Comparison of ENCODE assay signal across 16 cellular contexts in the genomic region with DNA sequence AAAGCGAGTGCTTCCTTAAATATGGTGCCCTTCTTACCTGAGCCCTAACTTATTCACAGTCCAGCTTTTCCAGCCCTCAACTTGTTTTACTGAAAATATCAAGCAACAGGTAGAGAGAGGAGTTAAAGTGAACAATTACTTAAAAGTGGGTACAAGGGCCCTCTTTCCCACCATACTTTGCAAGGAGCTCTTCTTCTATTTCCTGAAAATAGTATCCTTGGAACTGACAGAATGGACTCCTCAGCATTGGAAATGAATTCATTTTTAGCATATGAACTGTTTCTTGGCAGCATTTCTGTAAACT.
DNase-seq lines count a peak whose midpoint lies in the region; ATAC-seq and TF ChIP-seq lines count a peak whose summit lies in the region.
"Had no signal": no experiment of that assay in that cellular context is flagged by ENCODE, and none has a peak within 500 bp of the region (broad histone marks: within the 10 kb centered on the region; RNA-seq: fewer than 3 reads in every experiment).

No MANE protein-coding gene starts in this region.

- peak; percentile 0 for ATAC-seq in PC-3
- no peak for ATAC-seq in effector memory CD8-positive, alpha-beta T cell (replicated peaks)
- ATAC-seq in HG02973 (IDR thresholded peaks at IDR 0.05; ENCODE audit: unreplicated experiment): no peak
- ATAC-seq: CD8-positive, alpha-beta T cell; GM23338 had no signal

- POLR2A ChIA-PET in PC-3 (lab: Charles Lee; ENCODE audit: unreplicated experiment): no interaction called here

- no peak overlapping the region for H3K23ac ChIP-seq in neuronal stem cell (ENCODE audit: low read depth, low read length, poor library complexity)

- no peak overlapping the region for H2BK120ac ChIP-seq in neuronal stem cell (ENCODE audit: low read depth, low read length)

- H3K27ac Mint-ChIP-seq in effector memory CD8-positive, alpha-beta T cell: peak overlapping the region; percentile 9 to 59
- H3K27ac Mint-ChIP-seq: CD8-positive, alpha-beta T cell; GM23338 had no signal

- no peaks in the 10 kb centered on the region for H4K20me1 ChIP-seq in BLaER1 treated with 17β-estradiol and CSF1 and Interleukin-3, amounts not matched to agents 10 nM and 100 nM
- H4K20me1 ChIP-seq in PC-3 (ENCODE audit: low read length): no peaks in the 10 kb centered on the region
- no peaks in the 10 kb centered on the region for H4K20me1 ChIP-seq in osteoblast (ENCODE audit: insufficient read depth, low read length)
- H4K20me1 ChIP-seq: BLaER1 had no signal

- H3K4me3 ChIP-seq in BLaER1 treated with 17β-estradiol and CSF1 and Interleukin-3, amounts not matched to agents 10 nM and 100 nM: no peak overlapping the region
- H3K4me3 ChIP-seq in PC-3 (ENCODE audit: low read length): peak overlapping the region; percentile 12; the same call in 1 of the 2 replicates
- no peak overlapping the region for H3K4me3 ChIP-seq in osteoblast (ENCODE audit: insufficient read depth, low read length)
- H3K4me3 ChIP-seq in neuronal stem cell (ENCODE audit: low read length in 2 of 2): no peak overlapping the region
- H3K4me3 ChIP-seq: BLaER1, GM23338 had no signal

- CTCF ChIA-PET in PC-3 (lab: Charles Lee): interaction anchor here (0.8 kb wide), 1 partner anchor 20 kb away, joined by 4 read pairs; no protein-coding TSS in a partner anchor

- intact Hi-C loops in PC-3 (cut with micrococcal nuclease): loop anchor here (1.0 to 10.0 kb wide), 7 partner anchors 29 to 419 kb away; no protein-coding TSS in a partner anchor

- peak overlapping the region in 6 of 11 experiments; percentile 57 to 82 (median 74); a peak in 11 of 22 replicates for H3K4me2 ChIP-seq in BLaER1 treated with 17β-estradiol and CSF1 and Interleukin-3, amounts not matched to agents 10 nM and 100 nM
- H3K4me2 ChIP-seq in PC-3 (ENCODE audit: low read length): peak overlapping the region; percentile 88
- peak overlapping the region; percentile 2 for H3K4me2 ChIP-seq in osteoblast (ENCODE audit: insufficient read depth, low read length)
- H3K4me2 ChIP-seq in neuronal stem cell (ENCODE audit: insufficient read depth, low read length, poor library complexity, severe bottlenecking): no peak overlapping the region
- H3K4me2 ChIP-seq: GM23338 had no signal

- DNase-seq in PC-3 (no peak), osteoblast (ENCODE audit: insufficient read length, low spot score, missing footprints) (no peak), OCI-M1 (lab: John Stamatoyannopoulos, UW) (no peak), neuronal stem cell (ENCODE audit: low spot score) (no peak), NCI-H128 (lab: John Stamatoyannopoulos, UW; ENCODE audit: unreplicated experiment) (no peak)
- no peak for DNase-seq in effector memory CD8-positive, alpha-beta T cell
- DNase-seq: CD8-positive, alpha-beta T cell; HCEC 1CT; NCI-H1105 treated with DMSO at 0.1 percent for 48 hours; NCI-H1694 treated with DMSO at 0.1 percent for 48 hours; NCI-H2227 treated with DMSO at 0.1 percent for 48 hours; NCI-H510A treated with DMSO at 0.1 percent for 48 hours had no signal

- H3K14ac ChIP-seq in neuronal stem cell (ENCODE audit: low read length): no peak overlapping the region

- H2AK5ac ChIP-seq in neuronal stem cell (ENCODE audit: low read depth, low read length): no peak overlapping the region

- H3K9ac ChIP-seq in BLaER1 treated with 17β-estradiol and CSF1 and Interleukin-3, amounts not matched to agents 10 nM and 100 nM: peak overlapping the region in 1 of 11 experiments; percentile 56; a peak in 1 of 22 replicates
- H3K9ac ChIP-seq in PC-3 (ENCODE audit: low read length): peak overlapping the region; percentile 52
- H3K9ac ChIP-seq in neuronal stem cell (ENCODE audit: low read depth, low read length, poor library complexity): no peak overlapping the region
- H3K9ac ChIP-seq: BLaER1 had no signal

- H3K9me3 Mint-ChIP-seq in effector memory CD8-positive, alpha-beta T cell: no peaks in the 10 kb centered on the region
- H3K9me3 Mint-ChIP-seq: CD8-positive, alpha-beta T cell; GM23338 had no signal

- peaks cover 0 to 16% of the 10 kb centered on the region in 2 donors for H3K27me3 Mint-ChIP-seq in effector memory CD8-positive, alpha-beta T cell

- H3K18ac ChIP-seq in neuronal stem cell (ENCODE audit: low read length): no peak overlapping the region

- no peak for TF ChIP-seq CTCF in PC-3 (conservative IDR thresholded peaks at IDR 0.05; ENCODE audit: low read depth, low read length)
- no peak for TF ChIP-seq CTCF in osteoblast (IDR thresholded peaks at IDR 0.05; ENCODE audit: extremely low read depth, low read depth, low read length)

- H3K79me2 ChIP-seq in PC-3 (ENCODE audit: low read length) (no peaks in the 10 kb centered on the region), osteoblast (ENCODE audit: insufficient read depth, low read length) (no peaks in the 10 kb centered on the region)

- no peaks in the 10 kb centered on the region for H3K9me2 ChIP-seq in PC-3 (replicated peaks; ENCODE audit: low read length)

- H3K4ac ChIP-seq in neuronal stem cell (ENCODE audit: low read length): no peak overlapping the region

- peaks cover 0 to 5% (median 0%) of the 10 kb centered on the region in 11 experiments; a peak in 1 of 22 replicates for H3K9me3 ChIP-seq in BLaER1 treated with 17β-estradiol and CSF1 and Interleukin-3, amounts not matched to agents 10 nM and 100 nM (replicated peaks in 1 of 11)
- no peaks in the 10 kb centered on the region for H3K9me3 ChIP-seq in PC-3 (ENCODE audit: low read length)
- no peaks in the 10 kb centered on the region for H3K9me3 ChIP-seq in osteoblast (ENCODE audit: low read depth, low read length)
- no peaks in the 10 kb centered on the region for H3K9me3 ChIP-seq in neuronal stem cell (replicated peaks in 1 of 2; ENCODE audit: control insufficient read depth in 2 of 2, insufficient read depth in 1 of 2, low read depth in 1 of 2, low read length in 2 of 2)
- H3K9me3 ChIP-seq: BLaER1 had no signal

- peaks cover 29 to 58% (median 41%) of the 10 kb centered on the region in 10 experiments for H3K4me1 ChIP-seq in BLaER1 treated with 17β-estradiol and CSF1 and Interleukin-3, amounts not matched to agents 10 nM and 100 nM
- H3K4me1 ChIP-seq in PC-3 (ENCODE audit: insufficient read depth, low read length): peaks cover 54% of the 10 kb centered on the region
- H3K4me1 ChIP-seq in osteoblast (ENCODE audit: insufficient read depth, low read length): peaks cover 20% of the 10 kb centered on the region
- H3K4me1 ChIP-seq in neuronal stem cell (ENCODE audit: control insufficient read depth in 2 of 2, insufficient read depth in 1 of 2, low read depth in 1 of 2, low read length in 2 of 2): peaks cover 7 to 12% of the 10 kb centered on the region in 2 donors

- no peaks in the 10 kb centered on the region for H3K79me1 ChIP-seq in neuronal stem cell (ENCODE audit: low read depth, low read length)

- H3F3A ChIP-seq in PC-3 (ENCODE audit: low read length, unreplicated experiment): peaks cover 11% of the 10 kb centered on the region

- H4K8ac ChIP-seq in neuronal stem cell (ENCODE audit: low read depth, low read length): no peak overlapping the region

- no peaks in the 10 kb centered on the region for H3K36me3 Mint-ChIP-seq in effector memory CD8-positive, alpha-beta T cell (ENCODE audit: insufficient read depth)
- H3K36me3 Mint-ChIP-seq: CD8-positive, alpha-beta T cell had no signal

- no peak overlapping the region for H2BK12ac ChIP-seq in neuronal stem cell (ENCODE audit: low read length)

- no peak overlapping the region for H2BK15ac ChIP-seq in neuronal stem cell (ENCODE audit: low read length)

- H4K91ac ChIP-seq in neuronal stem cell (ENCODE audit: low read depth, low read length, poor library complexity): no peak overlapping the region

- peak overlapping the region in 6 of 11 experiments; percentile 47 to 76 (median 62); a peak in 8 of 22 replicates for H3K27ac ChIP-seq in BLaER1 treated with 17β-estradiol and CSF1 and Interleukin-3, amounts not matched to agents 10 nM and 100 nM
- H3K27ac ChIP-seq in PC-3 (ENCODE audit: low read length) (peak overlapping the region; percentile 96), osteoblast (ENCODE audit: low read depth, low read length) (no peak overlapping the region), neuronal stem cell (replicated peaks; ENCODE audit: low read length) (no peak overlapping the region)
- H3K27ac ChIP-seq: BLaER1 had no signal

- WGBS in neuronal stem cell (ENCODE audit: extremely low coverage in 2 of 2, insufficient read length in 2 of 2, insufficient replicate concordance in 1 of 2), 2 donors: no CpG with 5 or more reads among the region's 1 CpG

- no peaks in the 10 kb centered on the region for H3K27me3 ChIP-seq in BLaER1 treated with 17β-estradiol and CSF1 and Interleukin-3, amounts not matched to agents 10 nM and 100 nM
- H3K27me3 ChIP-seq in PC-3 (ENCODE audit: low read length) (no peaks in the 10 kb centered on the region), osteoblast (ENCODE audit: insufficient read depth, low read length) (peaks cover 25% of the 10 kb centered on the region), neuronal stem cell (ENCODE audit: control insufficient read depth in 3 of 3, insufficient read depth in 3 of 3, low read depth in 1 of 3, low read length in 3 of 3) (peaks cover 0 to 8% (median 0%) of the 10 kb centered on the region in 3 experiments)
- H3K27me3 ChIP-seq: BLaER1 had no signal

- BruUV-seq in PC-3 (replicated peaks; lab: Mats Ljungman, UMichigan): no TSS peak

- no peaks in the 10 kb centered on the region for H3K36me3 ChIP-seq in BLaER1 treated with 17β-estradiol and CSF1 and Interleukin-3, amounts not matched to agents 10 nM and 100 nM
- H3K36me3 ChIP-seq in PC-3 (ENCODE audit: low read depth, low read length) (no peaks in the 10 kb centered on the region), osteoblast (ENCODE audit: insufficient read depth, low read length) (no peaks in the 10 kb centered on the region), neuronal stem cell (replicated peaks in 1 of 2; ENCODE audit: control insufficient read depth in 2 of 2, insufficient read depth in 2 of 2, low read length in 2 of 2) (no peaks in the 10 kb centered on the region)
- H3K36me3 ChIP-seq: BLaER1 had no signal

- peaks cover 8% of the 10 kb centered on the region in 2 donors for H3K4me1 Mint-ChIP-seq in effector memory CD8-positive, alpha-beta T cell (ENCODE audit: low read depth in 2 of 2)

- no peak overlapping the region for H2BK5ac ChIP-seq in neuronal stem cell (ENCODE audit: low read length)

- H2AFZ ChIP-seq in PC-3 (ENCODE audit: low read length) (no peak overlapping the region), osteoblast (ENCODE audit: low read length) (no peak overlapping the region), neuronal stem cell (ENCODE audit: low read length) (no peak overlapping the region)
- H2AFZ ChIP-seq: GM23338 had no signal

- no peak overlapping the region for H3K4me3 Mint-ChIP-seq in effector memory CD8-positive, alpha-beta T cell
- H3K4me3 Mint-ChIP-seq: CD8-positive, alpha-beta T cell; GM23338 had no signal

Comparison
In these comparisons a context has a peak if more than half of its experiments do, and no peak if none do; other contexts are left out.
1. H3K27ac ChIP-seq: peak in BLaER1 treated with 17β-estradiol and CSF1 and Interleukin-3, amounts not matched to agents 10 nM and 100 nM (6 of 11) and PC-3 (single experiment); none in osteoblast (single experiment) and neuronal stem cell (single experiment).